Comparison of ENCODE assay signal across 16 cellular contexts in the genomic region with DNA sequence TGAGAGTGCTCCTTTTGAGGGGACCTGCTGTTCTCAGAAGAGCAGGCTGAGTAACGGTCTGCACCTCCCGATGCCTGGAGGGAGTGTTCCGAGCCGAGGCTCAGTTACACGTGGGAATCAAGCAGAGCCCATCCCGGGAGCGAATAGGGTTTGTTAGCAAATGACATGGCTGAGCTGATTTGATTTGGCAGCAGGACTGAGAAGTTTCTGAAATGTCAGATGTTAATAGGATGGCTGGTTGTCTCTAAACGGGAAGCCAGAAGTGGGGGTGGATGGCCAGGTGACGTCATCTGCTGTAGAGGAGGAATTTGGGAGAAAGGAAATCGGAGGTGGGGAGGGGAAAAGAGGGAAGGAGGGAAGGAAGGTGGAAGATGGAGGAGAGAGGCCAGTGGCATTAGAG.
DNase-seq lines count a peak whose midpoint lies in the region; ATAC-seq and TF ChIP-seq lines count a peak whose summit lies in the region.
"Had no signal": no experiment of that assay in that cellular context is flagged by ENCODE, and none has a peak within 500 bp of the region (broad histone marks: within the 10 kb centered on the region; RNA-seq: fewer than 3 reads in every experiment).

No MANE protein-coding gene starts in this region.

- H3K56ac ChIP-seq in mesendoderm (ENCODE audit: low read length), result peak overlapping the region; percentile 11

- H3K18ac ChIP-seq in mesendoderm (ENCODE audit: low read length), result no peak overlapping the region

- WGBS in mesendoderm (ENCODE audit: extremely low coverage, insufficient coverage, low lambda C conversion rate), result no CpG with 5 or more reads among the region's 10 CpGs

- H3K9ac ChIP-seq in mesendoderm (ENCODE audit: low read length), result no peak overlapping the region

- H3K23ac ChIP-seq in mesendoderm (ENCODE audit: low read length), result no peak overlapping the region

- ATAC-seq in GM19324 (IDR thresholded peaks at IDR 0.05; ENCODE audit: low FRiP score, unreplicated experiment) (no peak), GM18502 (IDR thresholded peaks at IDR 0.05; ENCODE audit: poor library complexity, unreplicated experiment) (no peak)
- ATAC-seq: gastrocnemius medialis, GM12878 had no signal

- POLR2A ChIA-PET in BJ (lab: Charles Lee), result no interaction called here

- H2BK5ac ChIP-seq in mesendoderm (ENCODE audit: low read length), result no peak overlapping the region

- H3K36me3 ChIP-seq in BJ (ENCODE audit: control insufficient read depth, insufficient read depth, low read length), result no peaks in the 10 kb centered on the region; the same call in 1 of the 2 replicates
- H3K36me3 ChIP-seq in mesendoderm (ENCODE audit: control insufficient read depth, insufficient read depth, low read length), result no peaks in the 10 kb centered on the region
- H3K36me3 ChIP-seq: colonic mucosa, gastrocnemius medialis had no signal

- H3K79me1 ChIP-seq in mesendoderm (ENCODE audit: low read length), result peaks cover 3% of the 10 kb centered on the region

- H2BK15ac ChIP-seq in mesendoderm (replicated peaks; ENCODE audit: low read depth), result no peak overlapping the region

- H4K8ac ChIP-seq in mesendoderm (ENCODE audit: low read depth, low read length), result no peak overlapping the region

- H4K5ac ChIP-seq in mesendoderm (ENCODE audit: low read length), result no peak overlapping the region

- CTCF ChIA-PET in BJ (lab: Yijun Ruan, JAX), result no interaction called here

- H3K27me3 ChIP-seq in BJ (ENCODE audit: control insufficient read depth, insufficient read depth, low read length), result no peaks in the 10 kb centered on the region
- H3K27me3 ChIP-seq in mesendoderm (ENCODE audit: insufficient read depth, low read length, poor library complexity), result no peaks in the 10 kb centered on the region
- H3K27me3 ChIP-seq: colonic mucosa, neutrophil had no signal

- no peak for TF ChIP-seq CTCF in BJ (IDR thresholded peaks at IDR 0.05; ENCODE audit: insufficient read depth, low read depth, low read length)
- TF ChIP-seq CTCF in epithelial cell of esophagus (IDR thresholded peaks at IDR 0.05; ENCODE audit: insufficient read depth, low read depth, low read length, missing control alignments), result no peak

- H3K79me2 ChIP-seq in mesendoderm (ENCODE audit: control insufficient read depth, insufficient read depth, low read length), result peaks cover 2% of the 10 kb centered on the region

- peaks cover 3% of the 10 kb centered on the region for H3K4me1 ChIP-seq in mesendoderm (ENCODE audit: control insufficient read depth, low read depth, low read length)
- H3K4me1 ChIP-seq: colonic mucosa, gastrocnemius medialis had no signal

- H3K4ac ChIP-seq in mesendoderm (ENCODE audit: low read depth, low read length), result no peak overlapping the region

- H2BK120ac ChIP-seq in mesendoderm (ENCODE audit: low read depth, low read length), result no peak overlapping the region

- H3K4me3 ChIP-seq in BJ (ENCODE audit: low read depth, low read length) (no peak overlapping the region), epithelial cell of esophagus (ENCODE audit: low read length) (no peak overlapping the region), mesendoderm (ENCODE audit: low read length) (no peak overlapping the region)
- H3K4me3 ChIP-seq: colonic mucosa, gastrocnemius medialis, GM12878 had no signal

- H3K4me2 ChIP-seq in mesendoderm (ENCODE audit: low read length), result peak overlapping the region; percentile 10

- H2AK5ac ChIP-seq in mesendoderm (ENCODE audit: low read length), result no peak overlapping the region

- peak; percentile 13 for DNase-seq in BJ (ENCODE audit: low read depth)
- peak; percentile 67 for DNase-seq in M059J (ENCODE audit: low read depth)
- DNase-seq in epithelial cell of esophagus (ENCODE audit: low read depth), result peak; percentile 21
- peak; percentile 88 for DNase-seq in mesendoderm
- DNase-seq in NCI-H345 (lab: John Stamatoyannopoulos, UW), result no peak
- no peak for DNase-seq in activated CD4-positive, CD25-positive, alpha-beta regulatory T cell (lab: John Stamatoyannopoulos, UW)
- DNase-seq: activated naive CD8-positive, alpha-beta T cell treated with anti-CD3 and anti-CD28 coated beads for 36 hours; colonic mucosa; DMS53; gastrocnemius medialis; NCI-H1105 treated with DMSO at 0.1 percent for 48 hours; stimulated activated CD4-positive, alpha-beta T cell treated with anti-CD3 and anti-CD28 coated beads, Interleukin-15, amount 100 ng/mL, for 24 hours had no signal

- H3K27ac ChIP-seq in mesendoderm (ENCODE audit: low read depth, low read length), result no peak overlapping the region
- H3K27ac ChIP-seq: colonic mucosa, gastrocnemius medialis had no signal

Comparison
In these comparisons a context has a peak if more than half of its experiments do, and no peak if none do; other contexts are left out.
1. DNase-seq: peak in BJ (single experiment), M059J (single experiment), epithelial cell of esophagus (single experiment) and mesendoderm (single experiment); none in NCI-H345 (single experiment) and activated CD4-positive, CD25-positive, alpha-beta regulatory T cell (0 of 4).